In the genomic region with DNA sequence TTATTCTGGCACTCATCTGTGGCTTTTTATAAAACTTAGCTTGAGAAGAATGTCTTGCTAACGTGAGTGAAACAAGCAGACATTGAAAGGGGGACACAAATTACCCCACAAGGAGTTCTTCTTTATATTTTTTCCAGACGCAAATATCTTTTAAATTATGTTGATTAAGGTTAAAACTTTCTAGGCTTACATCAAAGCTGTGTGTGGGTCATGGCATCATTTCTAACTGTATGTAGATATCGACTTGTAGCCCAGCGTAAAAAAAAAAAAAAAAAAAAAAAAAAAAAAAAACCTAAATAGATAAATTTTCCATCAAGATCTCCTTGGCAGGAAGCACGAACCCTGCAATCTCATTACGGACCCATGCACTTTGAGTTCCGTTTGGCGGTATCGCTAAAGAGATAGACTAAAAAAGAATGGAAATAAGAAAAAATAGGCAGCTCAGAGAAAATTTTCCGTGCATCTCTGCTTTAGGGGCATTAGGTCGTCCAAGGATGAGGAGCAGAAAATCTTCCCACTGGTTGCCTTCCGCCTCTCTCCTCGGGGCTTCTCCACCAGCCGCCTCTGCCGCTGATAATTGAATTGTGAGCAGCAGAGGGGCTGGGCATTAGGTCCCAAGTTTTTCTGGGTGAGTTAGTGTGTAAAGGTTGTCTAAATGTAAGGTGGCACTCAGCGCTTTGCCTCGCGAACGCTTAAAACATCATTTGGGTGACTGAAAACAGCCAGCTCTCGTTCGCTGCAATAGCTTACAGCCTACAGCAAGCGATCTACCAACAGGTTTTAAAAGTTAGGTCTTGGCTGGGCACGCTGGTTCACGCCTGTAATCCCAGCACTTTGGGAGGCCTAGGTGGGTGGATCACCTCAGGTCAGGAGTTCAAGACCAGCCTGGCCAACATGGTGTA, we compare ENCODE assay signal across 8 cellular contexts.
DNase-seq lines count a peak whose midpoint lies in the region; ATAC-seq and TF ChIP-seq lines count a peak whose summit lies in the region.

No MANE protein-coding gene starts in this region.

- H3K36me3 ChIP-seq in thymus (ENCODE audit: control insufficient read depth, insufficient read depth), result no peaks in the 10 kb centered on the region

- POLR2A ChIA-PET in activated CD4-positive, alpha-beta memory T cell treated with anti-CD3 and anti-CD28 coated beads for 36 hours (lab: Charles Lee), result no interaction called here

- 12% methylated on average over 24 of the region's 24 CpGs for WGBS in thymus

- TF ChIP-seq CTCF in GM13977 (IDR thresholded peaks at IDR 0.05; ENCODE audit: extremely low read depth, insufficient read depth, missing control alignments), result no peak

- H3K9me3 ChIP-seq in thymus (ENCODE audit: control insufficient read depth), result peaks cover 2% of the 10 kb centered on the region

- peaks cover 19% of the 10 kb centered on the region for H3K4me1 Mint-ChIP-seq in activated naive CD4-positive, alpha-beta T cell treated with anti-CD3 and anti-CD28 coated beads, Interleukin-2, amount 10 ng/mL, durations not matched to agents 7 days and 5 days
- no peaks in the 10 kb centered on the region for H3K4me1 Mint-ChIP-seq in activated CD4-positive, alpha-beta memory T cell treated with anti-CD3 and anti-CD28 coated beads for 36 hours (ENCODE audit: low read depth)

- intact Hi-C loops in activated CD4-positive, alpha-beta memory T cell treated with anti-CD3 and anti-CD28 coated beads for 36 hours (cut with micrococcal nuclease), result no loop called here

- peak overlapping the region; percentile 84 for H3K27ac Mint-ChIP-seq in activated naive CD4-positive, alpha-beta T cell treated with anti-CD3 and anti-CD28 coated beads, Interleukin-2, amount 10 ng/mL, durations not matched to agents 7 days and 5 days
- H3K27ac Mint-ChIP-seq in activated CD4-positive, alpha-beta memory T cell treated with anti-CD3 and anti-CD28 coated beads for 36 hours, result peak overlapping the region; percentile 70

- peaks cover 12% of the 10 kb centered on the region for H3K36me3 Mint-ChIP-seq in activated naive CD4-positive, alpha-beta T cell treated with anti-CD3 and anti-CD28 coated beads, Interleukin-2, amount 10 ng/mL, durations not matched to agents 7 days and 5 days
- H3K36me3 Mint-ChIP-seq in activated CD4-positive, alpha-beta memory T cell treated with anti-CD3 and anti-CD28 coated beads for 36 hours, result peaks cover 17% of the 10 kb centered on the region

- no peaks in the 10 kb centered on the region for H3K4me1 ChIP-seq in thymus (ENCODE audit: control insufficient read depth, insufficient read depth, low read length)

- no peak overlapping the region for H3K27ac ChIP-seq in thymus (ENCODE audit: low read depth)

- H3K9me3 Mint-ChIP-seq in activated naive CD4-positive, alpha-beta T cell treated with anti-CD3 and anti-CD28 coated beads, Interleukin-2, amount 10 ng/mL, durations not matched to agents 7 days and 5 days, result peaks cover 7% of the 10 kb centered on the region
- H3K9me3 Mint-ChIP-seq in activated CD4-positive, alpha-beta memory T cell treated with anti-CD3 and anti-CD28 coated beads for 36 hours, result peaks cover 17% of the 10 kb centered on the region

- H3K4me3 Mint-ChIP-seq in activated naive CD4-positive, alpha-beta T cell treated with anti-CD3 and anti-CD28 coated beads, Interleukin-2, amount 10 ng/mL, durations not matched to agents 7 days and 5 days, result peak overlapping the region; percentile 78
- peak overlapping the region; percentile 73 for H3K4me3 Mint-ChIP-seq in activated CD4-positive, alpha-beta memory T cell treated with anti-CD3 and anti-CD28 coated beads for 36 hours

- ATAC-seq in esophagus mucosa, result no peak

- H3K4me3 ChIP-seq in iPS-11a (ENCODE audit: low read depth, low read length), result peak overlapping the region; percentile 82
- peak overlapping the region; percentile 45 for H3K4me3 ChIP-seq in thymus (ENCODE audit: low read length)

- H3K27me3 Mint-ChIP-seq in activated naive CD4-positive, alpha-beta T cell treated with anti-CD3 and anti-CD28 coated beads, Interleukin-2, amount 10 ng/mL, durations not matched to agents 7 days and 5 days, result peaks cover 91% of the 10 kb centered on the region
- H3K27me3 Mint-ChIP-seq in activated CD4-positive, alpha-beta memory T cell treated with anti-CD3 and anti-CD28 coated beads for 36 hours, result peaks cover 81% of the 10 kb centered on the region

- in situ Hi-C loops in GM13977 (cut with MboI; ENCODE audit: low pct_unique_long_range_greater_than_20kb, low sequenced_read_pairs, unreplicated experiment), result no loop called here

- peaks cover 44% of the 10 kb centered on the region for H3K27me3 ChIP-seq in thymus (ENCODE audit: control insufficient read depth, insufficient read depth)

- no peak for DNase-seq in activated naive CD4-positive, alpha-beta T cell treated with anti-CD3 and anti-CD28 coated beads, Interleukin-2, amount 10 ng/mL, durations not matched to agents 7 days and 5 days
- no peak for DNase-seq in activated naive CD4-positive, alpha-beta T cell treated with anti-CD3 and anti-CD28 coated beads, Interleukin-2, amount 50 U/mL, for 16 hours
- DNase-seq in activated CD4-positive, alpha-beta memory T cell treated with anti-CD3 and anti-CD28 coated beads for 36 hours, result no peak
- DNase-seq in stimulated activated CD4-positive, alpha-beta T cell treated with anti-CD3 and anti-CD28 coated beads, Interleukin-12 subunit alpha, Interleukin-12 subunit beta, amount 100 ng/mL, for 4 hours, result no peak
- DNase-seq in GM13977 (ENCODE audit: low spot score), result no peak

- CTCF ChIA-PET in activated naive CD4-positive, alpha-beta T cell treated with anti-CD3 and anti-CD28 coated beads, Interleukin-2, amount 10 ng/mL, durations not matched to agents 7 days and 5 days (lab: Charles Lee), result interaction anchor here (0.6 to 1.3 kb wide), 2 partner anchors 19 to 1122 kb away, joined by 3 to 4 read pairs; no protein-coding TSS in a partner anchor
- CTCF ChIA-PET in activated CD4-positive, alpha-beta memory T cell treated with anti-CD3 and anti-CD28 coated beads for 36 hours (lab: Charles Lee), result interaction anchor here (0.6 to 1.6 kb wide), 3 partner anchors 42 to 143 kb away, joined by 3 to 8 read pairs (median 4); no protein-coding TSS in a partner anchor
